Comparison of ENCODE assay signal across 1 cellular context in genomic region chr17:1228752-1229353, GRCh38.
TF ChIP-seq lines count a peak whose summit lies in the region.

No MANE protein-coding gene starts in this region.

TF ChIP-seq in HEK293, 187 proteins besides CTCF, POLR2A, EP300 and RAD21 (continued from another document):
- peak; percentile 43; the same call in 1 of the 2 replicates for TF ChIP-seq GLIS1 (tag by site-specific recombination; IDR thresholded peaks at IDR 0.05)
- 0 out of 2 replicates have a peak, but pooled peaks have one; percentile 26 for TF ChIP-seq ZNF423 (tag by site-specific recombination; IDR thresholded peaks at IDR 0.05)
